Comparison of ENCODE assay signal across 16 cellular contexts in genomic region chr14:81341405-81342180, GRCh38. TPM values are rescaled to one million over a fixed set of nuclear protein-coding genes. Genes with fewer than 3 reads are reported as not detected.
DNase-seq lines count a peak whose midpoint lies in the region; ATAC-seq and TF ChIP-seq lines count a peak whose summit lies in the region.
"Had no signal": no experiment of that assay in that cellular context is flagged by ENCODE, and none has a peak within 500 bp of the region (broad histone marks: within the 10 kb centered on the region; RNA-seq: fewer than 3 reads in every experiment).

No MANE protein-coding gene starts in this region.

- TF ChIP-seq EP300 in transverse colon (IDR thresholded peaks at IDR 0.05; ENCODE audit: low read depth), result no peak

- H3K9me3 ChIP-seq in RWPE2 (ENCODE audit: severe bottlenecking), result no peaks in the 10 kb centered on the region
- H3K9me3 ChIP-seq in transverse colon, result no peaks in the 10 kb centered on the region
- no peaks in the 10 kb centered on the region for H3K9me3 ChIP-seq in vagina
- H3K9me3 ChIP-seq: ovary, stomach had no signal

- in situ Hi-C loops in transverse colon (cut with MboI; ENCODE audit: low pct_ligation_motif_present in 1 of 4, low pct_unique_long_range_greater_than_20kb in 1 of 4, low sequenced_read_pairs in 3 of 4), result no loop called here

- H3K4me3 ChIP-seq in RWPE2 (ENCODE audit: severe bottlenecking) (no peak overlapping the region), transverse colon (no peak overlapping the region), vagina (no peak overlapping the region)
- H3K4me3 ChIP-seq: ovary, stomach had no signal

- TF ChIP-seq CTCF in RWPE2 (IDR thresholded peaks at IDR 0.05; ENCODE audit: poor library complexity, severe bottlenecking) (no peak), transverse colon (IDR thresholded peaks at IDR 0.05) (no peak), vagina (IDR thresholded peaks at IDR 0.05) (no peak)

- H3K27me3 ChIP-seq in RWPE2 (ENCODE audit: insufficient read depth, poor library complexity, severe bottlenecking) (no peaks in the 10 kb centered on the region), transverse colon (no peaks in the 10 kb centered on the region), vagina (no peaks in the 10 kb centered on the region)
- H3K27me3 ChIP-seq: ovary, stomach had no signal

- H3K27ac ChIP-seq in RWPE2 (ENCODE audit: poor library complexity, severe bottlenecking), result no peak overlapping the region
- H3K27ac ChIP-seq in transverse colon, result no peak overlapping the region
- H3K27ac ChIP-seq in vagina, result no peak overlapping the region
- H3K27ac ChIP-seq: ovary, stomach had no signal

- WGBS in transverse colon (ENCODE audit: low coverage in 1 of 2), 2 donors, result 80 to 85% methylated on average over 5 of the region's 5 CpGs

- TF ChIP-seq POLR2A in transverse colon (IDR thresholded peaks at IDR 0.05) (no peak), vagina (IDR thresholded peaks at IDR 0.05) (no peak)

- peak; percentile 50; the same call in 2 of the 3 replicates for ATAC-seq in RWPE2 (ENCODE audit: low read depth)
- peak; percentile 36 for ATAC-seq in sciatic nerve
- no peak for ATAC-seq in HG03469 (IDR thresholded peaks at IDR 0.05; ENCODE audit: unreplicated experiment)
- ATAC-seq: left lobe of liver had no signal

- H3K4me1 ChIP-seq in RWPE2 (ENCODE audit: insufficient read depth, poor library complexity, severe bottlenecking) (peaks cover 8% of the 10 kb centered on the region), transverse colon (no peaks in the 10 kb centered on the region), vagina (no peaks in the 10 kb centered on the region)
- H3K4me1 ChIP-seq: stomach had no signal

- DNase-seq in NCI-H2081 (lab: John Stamatoyannopoulos, UW) (peak; percentile 11 to 26), NCI-H2081 treated with DMSO at 0.1 percent for 48 hours (lab: John Stamatoyannopoulos, UW) (no peak), NCI-H2107 (lab: John Stamatoyannopoulos, UW) (peak; percentile 58), RWPE2 (ENCODE audit: low spot score) (no peak), sciatic nerve (ENCODE audit: low spot score) (no peak), transverse colon (no peak), vagina (ENCODE audit: extremely low spot score in 2 of 2) (no peak)
- DNase-seq: activated CD4-positive, alpha-beta T cell treated with anti-CD3 and anti-CD28 coated beads for 4 hours; aorta; NCI-H1930; ovary; right cardiac atrium; stomach had no signal

- intact Hi-C loops in sciatic nerve (cut with DNase I), result loop anchor here (5.0 kb wide), 1 partner anchor 391 kb away; no protein-coding TSS in a partner anchor
- intact Hi-C loops in transverse colon (cut with DNase I; ENCODE audit: low total_unique reads), result no loop called here
- intact Hi-C loops in vagina (cut with DNase I), result no loop called here

- H3K36me3 ChIP-seq in RWPE2 (ENCODE audit: low read depth), result no peaks in the 10 kb centered on the region
- no peaks in the 10 kb centered on the region for H3K36me3 ChIP-seq in transverse colon
- no peaks in the 10 kb centered on the region for H3K36me3 ChIP-seq in vagina
- H3K36me3 ChIP-seq: ovary, stomach had no signal

RNA-seq across cellular contexts. Expression of gene STON2, which starts 58.5 kb away (rescaled TPM):
- total RNA-seq in sciatic nerve (54.4 TPM), transverse colon (10 to 100 TPM; 10.8 to 39.4 (median 17.5) TPM), vagina (39.8 TPM)
- total RNA-seq: B cell had no signal

Comparison
In these comparisons a context has a peak if more than half of its experiments do, and no peak if none do; other contexts are left out.
1. DNase-seq: peak in NCI-H2081 (2 of 2) and NCI-H2107 (single experiment); none in NCI-H2081 treated with DMSO at 0.1 percent for 48 hours (single experiment), RWPE2 (single experiment), sciatic nerve (single experiment), transverse colon (single experiment) and vagina (0 of 2).